In genomic region chr5:175483337-175483736, GRCh38 we compare ENCODE assay signal across 34 cellular contexts. TPM values are rescaled to one million over a fixed set of nuclear protein-coding genes. Genes with fewer than 3 reads are reported as not detected.
DNase-seq lines count a peak whose midpoint lies in the region; ATAC-seq, FAIRE-seq and TF ChIP-seq lines count a peak whose summit lies in the region.
"Had no signal": no experiment of that assay in that cellular context is flagged by ENCODE, and none has a peak within 500 bp of the region (broad histone marks: within the 10 kb centered on the region; RNA-seq: fewer than 3 reads in every experiment).

No MANE protein-coding gene starts in this region.

- no peak overlapping the region for H3K4me2 ChIP-seq in HepG2 (ENCODE audit: low read depth, low read length)
- H3K4me2 ChIP-seq: neural progenitor cell had no signal

- peaks cover 77% of the 10 kb centered on the region for H4K20me1 ChIP-seq in HepG2 (ENCODE audit: insufficient read depth, low read length)

- POLR2A ChIA-PET in HepG2 (lab: Yijun Ruan, JAX), result no interaction called here
- POLR2A ChIA-PET in activated naive CD8-positive, alpha-beta T cell treated with anti-CD3 and anti-CD28 coated beads, Interleukin-2, amount 10 ng/mL, durations not matched to agents 7 days and 5 days (lab: Charles Lee), result no interaction called here

- H3K9me3 Mint-ChIP-seq in T-helper 2 cell treated with Interferon-gamma antibody and Interleukin-4, amounts not matched to agents 5 μg/mL and 100 μg/mL, for 36 hours, result no peaks in the 10 kb centered on the region
- H3K9me3 Mint-ChIP-seq in activated naive CD8-positive, alpha-beta T cell treated with anti-CD3 and anti-CD28 coated beads, Interleukin-2, amount 10 ng/mL, durations not matched to agents 7 days and 5 days, result no peaks in the 10 kb centered on the region
- no peaks in the 10 kb centered on the region for H3K9me3 Mint-ChIP-seq in stimulated activated effector memory CD8-positive, alpha-beta T cell treated with anti-CD3 and anti-CD28 coated beads, Interleukin-12 subunit alpha, Interleukin-12 subunit beta, amount 100 ng/mL, for 72 hours

- no peak overlapping the region for H3K9ac ChIP-seq in HepG2 (ENCODE audit: insufficient read depth, low read depth, low read length)
- H3K9ac ChIP-seq: GM23248, neural progenitor cell, parathyroid adenoma had no signal

- TF ChIP-seq EP300 in HepG2 (IDR thresholded peaks at IDR 0.05; ENCODE audit: low read depth in 2 of 2, low read length in 2 of 2) (no peak), HepG2 (CRISPR knock-in tag; IDR thresholded peaks at IDR 0.05; ENCODE audit: borderline replicate concordance) (no peak)

- H3K9me3 ChIP-seq in HepG2 (ENCODE audit: low read length) (no peaks in the 10 kb centered on the region), right lobe of liver (no peaks in the 10 kb centered on the region)
- H3K9me3 ChIP-seq: stomach, thyroid gland, uterus had no signal

- H3K27me3 ChIP-seq in HepG2 (ENCODE audit: control insufficient read depth in 1 of 2, insufficient read depth in 2 of 2, low read length in 2 of 2) (no peaks in the 10 kb centered on the region; a peak in 1 of 5 replicates), right lobe of liver (no peaks in the 10 kb centered on the region)
- H3K27me3 ChIP-seq: neural progenitor cell, stomach, thyroid gland, uterus had no signal

- in situ Hi-C loops in HepG2 (cut with HindIII; ENCODE audit: extremely low pct_ligation_motif_present, low pct_unique_long_range_greater_than_20kb), result no loop called here

- no peak for DNase-seq in T-helper 2 cell treated with Interferon-gamma antibody and Interleukin-4, amounts not matched to agents 5 μg/mL and 100 μg/mL, for 36 hours (ENCODE audit: low spot score)
- no peak for DNase-seq in T-helper 2 cell
- no peak for DNase-seq in HepG2 (ENCODE audit: low spot score)
- no peak for DNase-seq in right lobe of liver
- DNase-seq in activated naive CD8-positive, alpha-beta T cell treated with anti-CD3 and anti-CD28 coated beads, Interleukin-2, amount 10 ng/mL, durations not matched to agents 7 days and 5 days, result no peak
- DNase-seq in stimulated activated effector memory CD8-positive, alpha-beta T cell treated with anti-CD3 and anti-CD28 coated beads, Interleukin-12 subunit alpha, Interleukin-12 subunit beta, amount 100 ng/mL, for 72 hours (ENCODE audit: low spot score in 2 of 2), result no peak
- no peak for DNase-seq in T-helper 9 cell
- DNase-seq: 8988T; activated CD4-positive, alpha-beta T cell treated with anti-CD3 and anti-CD28 coated beads, Interleukin-2, amount 50 U/mL, for 48 hours; activated naive CD4-positive, alpha-beta T cell treated with Interleukin-2 at 50 U/mL for 16 hours; C1 segment of cervical spinal cord; cortex of kidney; effector memory CD4-positive, alpha-beta T cell; GM23248; MV-4-11; NCI-H1436; NCI-H2081; NCI-H345; NCI-H69; retina; SHP77; small intestine; stomach; thyroid gland; uterus had no signal

- H3K4me1 ChIP-seq in HepG2 (ENCODE audit: insufficient read depth, low read length) (peaks cover 28% of the 10 kb centered on the region), right lobe of liver (peaks cover 0 to 41% (median 21%) of the 10 kb centered on the region in 4 donors)
- H3K4me1 ChIP-seq: uterus had no signal

- H3K36me3 ChIP-seq in HepG2 (replicated peaks in 1 of 2; ENCODE audit: control insufficient read depth in 1 of 2, insufficient read depth in 2 of 2, low read length in 2 of 2) (peaks cover 28 to 61% of the 10 kb centered on the region in 2 experiments), right lobe of liver (peaks cover 0 to 4% (median 0%) of the 10 kb centered on the region in 4 donors)
- H3K36me3 ChIP-seq: neural progenitor cell, thyroid gland, uterus had no signal

- TF ChIP-seq RAD21 in HepG2 (CRISPR knock-in tag; IDR thresholded peaks at IDR 0.05), result no peak

- WGBS in HepG2 (ENCODE audit: low lambda C conversion rate), result 90% methylated on average over 8 of the region's 8 CpGs
- WGBS in right lobe of liver (ENCODE audit: insufficient coverage, low coverage, low lambda C conversion rate, missing lambda C conversion rate), result 81% methylated on average over 8 of the region's 8 CpGs

- H3K79me2 ChIP-seq in HepG2 (ENCODE audit: insufficient read depth, low read length), result peaks cover 93% of the 10 kb centered on the region

- H2AFZ ChIP-seq in HepG2 (ENCODE audit: low read length), result no peak overlapping the region
- H2AFZ ChIP-seq: GM23248, neural progenitor cell, parathyroid adenoma had no signal

- TF ChIP-seq CTCF in HepG2 (CRISPR knock-in tag; IDR thresholded peaks at IDR 0.05) (no peak), right lobe of liver (IDR thresholded peaks at IDR 0.05) (no peak)

- peaks cover 72% of the 10 kb centered on the region for H3K36me3 Mint-ChIP-seq in T-helper 2 cell treated with Interferon-gamma antibody and Interleukin-4, amounts not matched to agents 5 μg/mL and 100 μg/mL, for 36 hours (ENCODE audit: low read depth)
- H3K36me3 Mint-ChIP-seq in activated naive CD8-positive, alpha-beta T cell treated with anti-CD3 and anti-CD28 coated beads, Interleukin-2, amount 10 ng/mL, durations not matched to agents 7 days and 5 days, result peaks cover 61% of the 10 kb centered on the region
- H3K36me3 Mint-ChIP-seq in stimulated activated effector memory CD8-positive, alpha-beta T cell treated with anti-CD3 and anti-CD28 coated beads, Interleukin-12 subunit alpha, Interleukin-12 subunit beta, amount 100 ng/mL, for 72 hours, result peaks cover 96% of the 10 kb centered on the region

- H3K4me3 ChIP-seq in HepG2 (replicated peaks in 1 of 3; ENCODE audit: insufficient read depth in 1 of 3, low read depth in 2 of 3, low read length in 3 of 3) (no peak overlapping the region), right lobe of liver (no peak overlapping the region)
- H3K4me3 ChIP-seq: GM23248, neural progenitor cell, stomach, thyroid gland, uterus had no signal

- TF ChIP-seq POLR2A in HepG2 (IDR thresholded peaks at IDR 0.05; ENCODE audit: insufficient read depth in 1 of 2, low read depth in 2 of 2, low read length in 2 of 2), result no peak
- TF ChIP-seq POLR2A in right lobe of liver (IDR thresholded peaks at IDR 0.05), result no peak

- CTCF ChIA-PET in HepG2 (lab: Yijun Ruan, JAX; ENCODE audit: low intra/inter-chr PET ratio, low total read pairs), result no interaction called here

- peak overlapping the region; percentile 74 for H3K27ac Mint-ChIP-seq in T-helper 2 cell treated with Interferon-gamma antibody and Interleukin-4, amounts not matched to agents 5 μg/mL and 100 μg/mL, for 36 hours
- peak overlapping the region; percentile 73 for H3K27ac Mint-ChIP-seq in activated naive CD8-positive, alpha-beta T cell treated with anti-CD3 and anti-CD28 coated beads, Interleukin-2, amount 10 ng/mL, durations not matched to agents 7 days and 5 days
- H3K27ac Mint-ChIP-seq in stimulated activated effector memory CD8-positive, alpha-beta T cell treated with anti-CD3 and anti-CD28 coated beads, Interleukin-12 subunit alpha, Interleukin-12 subunit beta, amount 100 ng/mL, for 72 hours, result peak overlapping the region; percentile 30
- H3K27ac Mint-ChIP-seq: neural progenitor cell had no signal

- H3K27ac ChIP-seq in HepG2 (ENCODE audit: extremely low read length, insufficient read depth, low read length), result no peak overlapping the region
- H3K27ac ChIP-seq in right lobe of liver, result no peak overlapping the region
- H3K27ac ChIP-seq: GM23248, neural progenitor cell, parathyroid adenoma, stomach, thyroid gland, uterus had no signal

- FAIRE-seq in HepG2 (lab: Jason Lieb, UNC), result no peak
- FAIRE-seq: astrocyte, islet of Langerhans, small intestine had no signal

- ATAC-seq in HepG2 (no peak), right lobe of liver (no peak), GM19351 (IDR thresholded peaks at IDR 0.05; ENCODE audit: unreplicated experiment) (no peak)
- ATAC-seq in activated naive CD8-positive, alpha-beta T cell treated with anti-CD3 and anti-CD28 coated beads, Interleukin-2, amount 10 ng/mL, durations not matched to agents 7 days and 5 days (ENCODE audit: low read depth), result no peak
- ATAC-seq in stimulated activated effector memory CD8-positive, alpha-beta T cell treated with anti-CD3 and anti-CD28 coated beads, Interleukin-12 subunit alpha, Interleukin-12 subunit beta, amount 100 ng/mL, for 72 hours, result no peak
- ATAC-seq: left lobe of liver had no signal

- intact Hi-C loops in HepG2 (cut with micrococcal nuclease; ENCODE audit: unreplicated experiment) (no loop called here), right lobe of liver (cut with DNase I) (no loop called here)

- no peaks in the 10 kb centered on the region for H3K27me3 Mint-ChIP-seq in T-helper 2 cell treated with Interferon-gamma antibody and Interleukin-4, amounts not matched to agents 5 μg/mL and 100 μg/mL, for 36 hours (ENCODE audit: low read depth)
- H3K27me3 Mint-ChIP-seq in activated naive CD8-positive, alpha-beta T cell treated with anti-CD3 and anti-CD28 coated beads, Interleukin-2, amount 10 ng/mL, durations not matched to agents 7 days and 5 days, result no peaks in the 10 kb centered on the region

- BruUV-seq in HepG2 (replicated peaks; lab: Mats Ljungman, UMichigan), result no TSS peak

- H3K4me1 Mint-ChIP-seq in T-helper 2 cell treated with Interferon-gamma antibody and Interleukin-4, amounts not matched to agents 5 μg/mL and 100 μg/mL, for 36 hours (ENCODE audit: low read depth), result peaks cover 67% of the 10 kb centered on the region
- peaks cover 69% of the 10 kb centered on the region for H3K4me1 Mint-ChIP-seq in activated naive CD8-positive, alpha-beta T cell treated with anti-CD3 and anti-CD28 coated beads, Interleukin-2, amount 10 ng/mL, durations not matched to agents 7 days and 5 days
- peaks cover 80% of the 10 kb centered on the region for H3K4me1 Mint-ChIP-seq in stimulated activated effector memory CD8-positive, alpha-beta T cell treated with anti-CD3 and anti-CD28 coated beads, Interleukin-12 subunit alpha, Interleukin-12 subunit beta, amount 100 ng/mL, for 72 hours

- H3K4me3 Mint-ChIP-seq in T-helper 2 cell treated with Interferon-gamma antibody and Interleukin-4, amounts not matched to agents 5 μg/mL and 100 μg/mL, for 36 hours, result peak overlapping the region; percentile 73
- H3K4me3 Mint-ChIP-seq in activated naive CD8-positive, alpha-beta T cell treated with anti-CD3 and anti-CD28 coated beads, Interleukin-2, amount 10 ng/mL, durations not matched to agents 7 days and 5 days, result peak overlapping the region; percentile 38
- H3K4me3 Mint-ChIP-seq in stimulated activated effector memory CD8-positive, alpha-beta T cell treated with anti-CD3 and anti-CD28 coated beads, Interleukin-12 subunit alpha, Interleukin-12 subunit beta, amount 100 ng/mL, for 72 hours, result peak overlapping the region; percentile 3
- H3K4me3 Mint-ChIP-seq: neural progenitor cell had no signal

RNA-seq across cellular contexts. Expression of gene SFXN1, which starts 5.0 kb away (rescaled TPM):
- 122 and 171 TPM in 2 replicates for total RNA-seq in HepG2 (2016; rRNA removed; fragmentation: Illumina TruSeq; extraction: Trizol)
- total RNA-seq in HepG2 (2016; cell fraction: cytosol; rRNA removed; fragmentation: Illumina TruSeq; extraction: Trizol; ENCODE audit: low read depth), result 25.6 and 31.9 TPM in 2 replicates
- 115 and 180 TPM in 2 replicates for total RNA-seq in HepG2 (2016; cell fraction: insoluble cytoplasmic fraction; rRNA removed; fragmentation: Illumina TruSeq; extraction: Trizol)
- 61.2 and 64.1 TPM in 2 replicates for total RNA-seq in HepG2 (2016; cell fraction: membrane; rRNA removed; fragmentation: Illumina TruSeq; extraction: Trizol)
- total RNA-seq in HepG2 (2016; cell fraction: nucleus; rRNA removed; fragmentation: Illumina TruSeq; extraction: Trizol), result 61.7 and 62.4 TPM in 2 replicates
- 130 and 135 TPM in 2 replicates for polyA plus RNA-seq in HepG2 (2011; rRNA removed)
- polyA plus RNA-seq in HepG2 (2011; cell fraction: cytosol; rRNA removed), result 114 and 150 TPM in 2 replicates
- 85.0 and 100 TPM in 2 replicates for polyA plus RNA-seq in HepG2 (2011; cell fraction: nucleus; rRNA removed)
- 117 and 127 TPM in 2 replicates for polyA plus RNA-seq in HepG2 (2012)
- polyA plus RNA-seq in HepG2 (2016; cell fraction: cytosol; fragmentation: Illumina TruSeq; extraction: Trizol; ENCODE audit: low read depth), result 16.6 and 20.5 TPM in 2 replicates
- 111 and 120 TPM in 2 replicates for polyA plus RNA-seq in HepG2 (2016; cell fraction: insoluble cytoplasmic fraction; fragmentation: Illumina TruSeq; extraction: Trizol; ENCODE audit: low read depth)
- polyA plus RNA-seq in HepG2 (2016; cell fraction: membrane; fragmentation: Illumina TruSeq; extraction: Trizol; ENCODE audit: low read depth), result 26.8 and 27.4 TPM in 2 replicates
- polyA plus RNA-seq in HepG2 (2016; cell fraction: nucleus; fragmentation: Illumina TruSeq; extraction: Trizol; ENCODE audit: insufficient read depth, low read depth), result 57.1 and 59.3 TPM in 2 replicates
- polyA minus RNA-seq in HepG2 (2011; rRNA and poly(A)+ RNA removed; ENCODE audit: low replicate concordance), result 225 and 261 TPM in 2 replicates
- 93.0 and 118 TPM in 2 replicates for polyA minus RNA-seq in HepG2 (2011; cell fraction: cytosol; rRNA and poly(A)+ RNA removed)
- 119 and 123 TPM in 2 replicates for polyA minus RNA-seq in HepG2 (2011; cell fraction: nucleus; rRNA and poly(A)+ RNA removed)
- 100 to 1,000 TPM in 2 of 6 experiments, 10 to 100 TPM in 4; 58.9 to 123 (median 89.1) TPM for total RNA-seq in right lobe of liver
- 100 to 1,000 TPM; 188 to 194 TPM for total RNA-seq in activated naive CD8-positive, alpha-beta T cell treated with anti-CD3 and anti-CD28 coated beads, Interleukin-2, amount 10 ng/mL, durations not matched to agents 7 days and 5 days

RNA-seq across cellular contexts. Expression of gene DRD1, which starts 39.4 kb away (rescaled TPM):
- total RNA-seq in HepG2 (2016; rRNA removed; fragmentation: Illumina TruSeq; extraction: Trizol) (not detected in 2 replicates), right lobe of liver (under 1 TPM in 3 of 6 experiments, not detected in 3; 0.06 to 0.18 (median 0.15) TPM)
- total RNA-seq in HepG2 (2016; cell fraction: cytosol; rRNA removed; fragmentation: Illumina TruSeq; extraction: Trizol; ENCODE audit: low read depth), result not detected in 2 replicates
- not detected in 2 replicates for total RNA-seq in HepG2 (2016; cell fraction: insoluble cytoplasmic fraction; rRNA removed; fragmentation: Illumina TruSeq; extraction: Trizol)
- total RNA-seq in HepG2 (2016; cell fraction: membrane; rRNA removed; fragmentation: Illumina TruSeq; extraction: Trizol), result not detected in 2 replicates
- not detected in 2 replicates for total RNA-seq in HepG2 (2016; cell fraction: nucleus; rRNA removed; fragmentation: Illumina TruSeq; extraction: Trizol)
- not detected in 2 replicates for polyA plus RNA-seq in HepG2 (2011; rRNA removed)
- not detected in 2 replicates for polyA plus RNA-seq in HepG2 (2011; cell fraction: cytosol; rRNA removed)
- polyA plus RNA-seq in HepG2 (2011; cell fraction: nucleus; rRNA removed), result not detected in 2 replicates
- not detected in 2 replicates for polyA plus RNA-seq in HepG2 (2012)
- not detected in 2 replicates for polyA plus RNA-seq in HepG2 (2016; cell fraction: cytosol; fragmentation: Illumina TruSeq; extraction: Trizol; ENCODE audit: low read depth)
- polyA plus RNA-seq in HepG2 (2016; cell fraction: insoluble cytoplasmic fraction; fragmentation: Illumina TruSeq; extraction: Trizol; ENCODE audit: low read depth), result not detected in 2 replicates
- not detected in 2 replicates for polyA plus RNA-seq in HepG2 (2016; cell fraction: membrane; fragmentation: Illumina TruSeq; extraction: Trizol; ENCODE audit: low read depth)
- polyA plus RNA-seq in HepG2 (2016; cell fraction: nucleus; fragmentation: Illumina TruSeq; extraction: Trizol; ENCODE audit: insufficient read depth, low read depth), result not detected in 2 replicates
- not detected in 2 replicates for polyA minus RNA-seq in HepG2 (2011; rRNA and poly(A)+ RNA removed; ENCODE audit: low replicate concordance)
- polyA minus RNA-seq in HepG2 (2011; cell fraction: cytosol; rRNA and poly(A)+ RNA removed), result not detected in 2 replicates
- polyA minus RNA-seq in HepG2 (2011; cell fraction: nucleus; rRNA and poly(A)+ RNA removed), result not detected in 2 replicates
- total RNA-seq in activated naive CD8-positive, alpha-beta T cell treated with anti-CD3 and anti-CD28 coated beads, Interleukin-2, amount 10 ng/mL, durations not matched to agents 7 days and 5 days, result not detected
- total RNA-seq: epithelial cell of proximal tubule, glomerular endothelial cell, GM23248, LHCN-M2, thyroid gland had no signal
- polyA plus RNA-seq: GM23248 had no signal

Comparison
In these comparisons a context has a peak if more than half of its experiments do, and no peak if none do; other contexts are left out.
1. H3K4me3 Mint-ChIP-seq: peak in every context shown above with its lines; median percentile 73 in T-helper 2 cell treated with Interferon-gamma antibody and Interleukin-4, amounts not matched to agents 5 μg/mL and 100 μg/mL, for 36 hours; 38 in activated naive CD8-positive, alpha-beta T cell treated with anti-CD3 and anti-CD28 coated beads, Interleukin-2, amount 10 ng/mL, durations not matched to agents 7 days and 5 days; 3 in stimulated activated effector memory CD8-positive, alpha-beta T cell treated with anti-CD3 and anti-CD28 coated beads, Interleukin-12 subunit alpha, Interleukin-12 subunit beta, amount 100 ng/mL, for 72 hours.